In the genomic region with DNA sequence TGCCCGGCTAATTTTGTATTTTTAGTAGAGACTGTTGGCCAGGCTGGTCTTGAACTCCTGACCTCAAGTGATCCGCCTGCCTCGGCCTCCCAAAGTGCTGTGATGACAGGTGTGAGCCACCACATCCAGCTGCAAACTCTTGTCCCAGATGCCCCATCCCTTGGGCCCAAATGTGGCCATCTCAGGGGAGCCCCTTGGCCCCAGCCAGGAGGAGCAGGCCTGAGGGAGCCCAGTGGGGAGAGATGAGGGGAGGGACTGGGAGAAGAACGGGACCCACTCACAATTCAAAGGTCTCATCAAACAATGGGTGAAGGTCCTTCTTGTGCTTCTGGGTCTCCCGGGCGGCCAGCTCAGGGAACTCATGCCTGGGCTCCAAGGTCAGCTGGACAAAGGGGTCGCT, we compare ENCODE assay signal across 17 cellular contexts.
"Had no signal": no experiment of that assay in that cellular context is flagged by ENCODE, and none has a peak within 500 bp of the region (broad histone marks: within the 10 kb centered on the region; RNA-seq: fewer than 3 reads in every experiment).

No MANE protein-coding gene starts in this region.

- H3K27ac ChIP-seq: brain microvascular endothelial cell, foreskin keratinocyte, lower lobe of right lung, pancreas, sigmoid colon, thoracic aorta, upper lobe of right lung had no signal

- H3K4me1 ChIP-seq: foreskin keratinocyte had no signal

- ATAC-seq: activated naive CD4-positive, alpha-beta T cell treated with anti-CD3 and anti-CD28 coated beads, Interleukin-2, amount 50 U/mL, for 72 hours; activated T-cell treated with anti-CD3 and anti-CD28 coated beads, Interleukin-2, amount 50 U/mL, for 4 hours; foreskin keratinocyte; lower lobe of right lung; pancreas; SK-N-SH treated with all-trans-retinoic acid at 6 μM for 48 hours; upper lobe of right lung had no signal

- H3K27me3 ChIP-seq: brain microvascular endothelial cell, foreskin keratinocyte, pancreas, sigmoid colon, spleen, upper lobe of right lung had no signal

- H3K9me3 ChIP-seq: lower lobe of right lung, pancreas, sigmoid colon, spleen, thoracic aorta, upper lobe of right lung had no signal

- FAIRE-seq: pancreas had no signal

- H3K4me3 ChIP-seq: lower lobe of right lung, pancreas, sigmoid colon, spleen, thoracic aorta, upper lobe of right lung had no signal

- DNase-seq: anterior cingulate cortex; brain microvascular endothelial cell; cortex of kidney; effector CD4-positive, alpha-beta T cell; foreskin keratinocyte; lower lobe of right lung; spleen; upper lobe of right lung had no signal

- H3K4me3 Mint-ChIP-seq: activated B cell treated with CpG ODN at 0.5 μM for 24 hours; activated T-cell treated with anti-CD3 and anti-CD28 coated beads, Interleukin-2, amount 50 U/mL, for 4 hours; mesothelial cell of epicardium; neural crest cell had no signal

- H3K27ac Mint-ChIP-seq: activated B cell treated with CpG ODN at 0.5 μM for 24 hours, mesothelial cell of epicardium had no signal

- H3K36me3 Mint-ChIP-seq: activated naive CD4-positive, alpha-beta T cell treated with anti-CD3 and anti-CD28 coated beads, Interleukin-2, amount 50 U/mL, for 72 hours; mesothelial cell of epicardium had no signal

- H3K36me3 ChIP-seq: brain microvascular endothelial cell, pancreas had no signal

- H3K27me3 Mint-ChIP-seq: activated B cell treated with CpG ODN at 0.5 μM for 24 hours had no signal

- H3K9me3 Mint-ChIP-seq: activated B cell treated with CpG ODN at 0.5 μM for 24 hours; activated naive CD4-positive, alpha-beta T cell treated with anti-CD3 and anti-CD28 coated beads, Interleukin-2, amount 50 U/mL, for 72 hours; activated T-cell treated with anti-CD3 and anti-CD28 coated beads, Interleukin-2, amount 50 U/mL, for 4 hours; mesothelial cell of epicardium; neural crest cell had no signal
